13 cellular contexts compared by ENCODE assay signal in the genomic region with DNA sequence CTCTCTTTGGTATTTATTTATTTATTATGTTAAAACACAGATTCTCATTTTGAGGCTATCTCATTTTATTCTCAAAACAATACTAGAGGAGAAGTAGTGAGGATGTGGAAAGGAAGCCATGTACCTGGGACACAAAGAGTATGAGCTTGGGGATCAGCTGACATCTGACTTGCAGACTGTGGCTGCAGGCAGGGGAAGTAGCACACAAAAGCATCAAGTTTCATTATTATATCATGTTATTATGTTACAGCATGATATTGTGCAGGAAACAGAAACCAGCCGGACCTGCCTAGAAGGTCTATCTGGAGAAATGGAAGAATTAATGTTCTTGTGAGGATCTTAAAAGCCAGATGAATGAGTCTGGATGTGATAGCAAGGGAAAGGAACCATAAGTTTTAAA.
A peak's percentile ranks its signal among the peaks of the same experiment; 100 is the strongest.
DNase-seq lines count a peak whose midpoint lies in the region; ATAC-seq and TF ChIP-seq lines count a peak whose summit lies in the region.
"Had no signal": no experiment of that assay in that cellular context is flagged by ENCODE, and none has a peak within 500 bp of the region (broad histone marks: within the 10 kb centered on the region; RNA-seq: fewer than 3 reads in every experiment).

No MANE protein-coding gene starts in this region.

- H3K4me2 ChIP-seq in MM.1S (ENCODE audit: low read depth, low read length) = no peak overlapping the region

- H3K4me3 ChIP-seq in MM.1S (ENCODE audit: low read length) = no peak overlapping the region
- H3K4me3 ChIP-seq: GM23248 had no signal

- H3K27ac ChIP-seq in MM.1S (ENCODE audit: low read length) = no peak overlapping the region
- H3K27ac ChIP-seq: GM23248 had no signal

- TF ChIP-seq CTCF in MM.1S (IDR thresholded peaks at IDR 0.05; ENCODE audit: low read length) = no peak

- no peaks in the 10 kb centered on the region for H3K27me3 ChIP-seq in MM.1S (replicated peaks; ENCODE audit: insufficient read depth, low read length)

- H2AFZ ChIP-seq in MM.1S (ENCODE audit: low read length) = no peak overlapping the region
- H2AFZ ChIP-seq: GM23248 had no signal

- H3F3A ChIP-seq in MM.1S (ENCODE audit: insufficient read depth, low read length) = no peaks in the 10 kb centered on the region

- ATAC-seq in GM18520 (IDR thresholded peaks at IDR 0.05; ENCODE audit: unreplicated experiment) = peak; percentile 86
- ATAC-seq in GM21526 (IDR thresholded peaks at IDR 0.05; ENCODE audit: low FRiP score, unreplicated experiment) = peak; percentile 63
- peak; percentile 92 for ATAC-seq in HG03354 (IDR thresholded peaks at IDR 0.05; ENCODE audit: poor library complexity, severe bottlenecking, unreplicated experiment)
- ATAC-seq: activated T-helper 17 cell treated with anti-CD3 and anti-CD28 coated beads, Interleukin-2, amount 50 U/mL, for 72 hours; naive thymus-derived CD8-positive, alpha-beta T cell had no signal

- DNase-seq in SK-N-DZ (ENCODE audit: low spot score) (peak; percentile 58), MM.1S (no peak), inferior parietal cortex (ENCODE audit: extremely low spot score) (no peak), C1 segment of cervical spinal cord (lab: John Stamatoyannopoulos, UW) (no peak)
- DNase-seq in stimulated activated CD8-positive, alpha-beta memory T cell treated with anti-CD3 and anti-CD28 coated beads, Interleukin-4, amount 100 ng/mL, for 48 hours = no peak
- DNase-seq: COR-L47; naive thymus-derived CD8-positive, alpha-beta T cell; stimulated activated CD4-positive, alpha-beta T cell treated with anti-CD3 and anti-CD28 coated beads, Interleukin-1b, Interleukin-23, amount 100 ng/mL, for 48 hours had no signal

- no peaks in the 10 kb centered on the region for H3K9me2 ChIP-seq in MM.1S (replicated peaks; ENCODE audit: insufficient read depth, low read length)

- H3K9me3 ChIP-seq in MM.1S (replicated peaks; ENCODE audit: insufficient read depth, low read length) = no peaks in the 10 kb centered on the region

- peaks cover 13% of the 10 kb centered on the region; the same call in 1 of the 2 replicates for H3K4me1 ChIP-seq in MM.1S (ENCODE audit: low read length)

- H3K9ac ChIP-seq in MM.1S (ENCODE audit: low read length) = no peak overlapping the region
- H3K9ac ChIP-seq: GM23248 had no signal

- H4K20me1 ChIP-seq in MM.1S (ENCODE audit: insufficient read depth, low read length) = no peaks in the 10 kb centered on the region

- H3K36me3 ChIP-seq in MM.1S (replicated peaks; ENCODE audit: insufficient read depth, low read length) = no peaks in the 10 kb centered on the region

- no peaks in the 10 kb centered on the region for H3K79me2 ChIP-seq in MM.1S (ENCODE audit: low read length)
